ENCODE assay signal across 31 cellular contexts in the genomic region with DNA sequence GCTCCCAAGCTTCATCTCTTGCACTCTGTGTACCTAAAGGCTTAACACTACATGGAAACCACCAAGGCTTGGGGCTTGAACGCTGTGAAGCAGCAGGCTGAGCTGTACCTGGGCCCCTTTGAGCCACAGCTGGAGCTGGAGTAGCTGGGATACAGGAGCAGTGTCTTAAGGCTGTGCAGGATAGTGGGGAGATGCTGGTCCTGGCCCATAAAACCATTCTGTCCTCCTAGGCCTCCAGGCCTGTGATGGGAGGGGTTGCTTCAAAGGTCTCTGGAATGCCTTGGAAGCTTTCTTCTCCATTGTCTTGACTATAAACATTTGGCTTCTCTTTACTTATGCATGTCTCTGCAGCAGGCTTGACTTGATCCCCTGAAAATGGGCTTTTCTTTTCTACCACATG.
"Had no signal": no experiment of that assay in that cellular context is flagged by ENCODE, and none has a peak within 500 bp of the region (broad histone marks: within the 10 kb centered on the region; RNA-seq: fewer than 3 reads in every experiment).

No MANE protein-coding gene starts in this region.

- H3K4me3 ChIP-seq: adrenal gland, body of pancreas, esophagus squamous epithelium, gastroesophageal sphincter, heart right ventricle had no signal

- H3K4me1 ChIP-seq: adrenal gland, esophagus squamous epithelium, gastroesophageal sphincter, heart right ventricle had no signal

- ATAC-seq: activated CD8-positive, alpha-beta T cell treated with anti-CD3 and anti-CD28 coated beads for 36 hours; activated naive CD8-positive, alpha-beta T cell treated with anti-CD3 and anti-CD28 coated beads, Interleukin-2, amount 50 U/mL, for 24 hours; body of pancreas; effector memory CD8-positive, alpha-beta T cell; gastroesophageal sphincter; heart right ventricle; T-helper 17 cell had no signal

- H3K27me3 ChIP-seq: adrenal gland, body of pancreas, gastroesophageal sphincter had no signal

- H3K36me3 ChIP-seq: adrenal gland, esophagus squamous epithelium, gastroesophageal sphincter, heart right ventricle had no signal

- H3K9me3 ChIP-seq: adrenal gland, gastroesophageal sphincter had no signal

- DNase-seq: activated CD4-positive, alpha-beta T cell treated with anti-CD3 and anti-CD28 coated beads for 1 hour; activated CD4-positive, alpha-beta T cell treated with anti-CD3 and anti-CD28 coated beads for 4 hours; activated CD4-positive, alpha-beta T cell treated with anti-CD3 and anti-CD28 coated beads, Interleukin-2, amount 10 ng/mL, durations not matched to agents 7 days and 5 days; activated CD4-positive, alpha-beta T cell treated with anti-CD3 and anti-CD28 coated beads, Interleukin-2, amount 50 U/mL, for 48 hours; activated CD8-positive, alpha-beta memory T cell treated with anti-CD3 and anti-CD28 coated beads for 24 hours; activated CD8-positive, alpha-beta T cell treated with anti-CD3 and anti-CD28 coated beads for 36 hours; activated effector memory CD4-positive, alpha-beta T cell treated with anti-CD3 and anti-CD28 coated beads, Interleukin-2, amount 50 U/mL, for 16 hours; activated naive CD4-positive, alpha-beta T cell treated with anti-CD3 and anti-CD28 coated beads for 36 hours; activated naive CD8-positive, alpha-beta T cell treated with anti-CD3 and anti-CD28 coated beads for 36 hours; activated naive CD8-positive, alpha-beta T cell treated with anti-CD3 and anti-CD28 coated beads, Interleukin-2, amount 50 U/mL, for 24 hours; activated T-cell treated with anti-CD3 and anti-CD28 coated beads, Interleukin-2, amount 50 U/mL, for 48 hours; adrenal gland; amygdala; aorta; body of pancreas; caudate nucleus; cortex of kidney; dermis blood vessel endothelial cell; effector CD4-positive, alpha-beta T cell; effector memory CD8-positive, alpha-beta T cell; esophagus squamous epithelium; foreskin melanocyte; heart right ventricle; T-helper 1 cell; T-helper 17 cell; T1000 had no signal

- FAIRE-seq: colon, endometrium, endothelial cell of umbilical vein had no signal

- H3K27ac ChIP-seq: adrenal gland, body of pancreas, epithelial cell of prostate, esophagus squamous epithelium, gastroesophageal sphincter, heart right ventricle had no signal
